Comparison of ENCODE assay signal across 1 cellular context in genomic region chr17:78892062-78892456, GRCh38.
TF ChIP-seq lines count a peak whose summit lies in the region.

No MANE protein-coding gene starts in this region.

TF ChIP-seq in SK-N-SH, 30 proteins besides CTCF, POLR2A, EP300 and RAD21:
- TF ChIP-seq YY1 (IDR thresholded peaks at IDR 0.05; ENCODE audit: low read depth) = no peak
- TF ChIP-seq, protein P1, sequence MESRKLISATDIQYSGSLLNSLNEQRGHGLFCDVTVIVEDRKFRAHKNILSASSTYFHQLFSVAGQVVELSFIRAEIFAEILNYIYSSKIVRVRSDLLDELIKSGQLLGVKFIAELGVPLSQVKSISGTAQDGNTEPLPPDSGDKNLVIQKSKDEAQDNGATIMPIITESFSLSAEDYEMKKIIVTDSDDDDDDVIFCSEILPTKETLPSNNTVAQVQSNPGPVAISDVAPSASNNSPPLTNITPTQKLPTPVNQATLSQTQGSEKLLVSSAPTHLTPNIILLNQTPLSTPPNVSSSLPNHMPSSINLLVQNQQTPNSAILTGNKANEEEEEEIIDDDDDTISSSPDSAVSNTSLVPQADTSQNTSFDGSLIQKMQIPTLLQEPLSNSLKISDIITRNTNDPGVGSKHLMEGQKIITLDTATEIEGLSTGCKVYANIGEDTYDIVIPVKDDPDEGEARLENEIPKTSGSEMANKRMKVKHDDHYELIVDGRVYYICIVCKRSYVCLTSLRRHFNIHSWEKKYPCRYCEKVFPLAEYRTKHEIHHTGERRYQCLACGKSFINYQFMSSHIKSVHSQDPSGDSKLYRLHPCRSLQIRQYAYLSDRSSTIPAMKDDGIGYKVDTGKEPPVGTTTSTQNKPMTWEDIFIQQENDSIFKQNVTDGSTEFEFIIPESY (IDR thresholded peaks at IDR 0.05; ENCODE audit: borderline replicate concordance, low read depth) = no peak
- TF ChIP-seq FOXJ3 (CRISPR knock-in tag; IDR thresholded peaks at IDR 0.05) = peak; percentile 93
- TF ChIP-seq ELF1 (IDR thresholded peaks at IDR 0.05) = no peak
- TF ChIP-seq TAF1 (IDR thresholded peaks at IDR 0.05; ENCODE audit: borderline replicate concordance, low read depth, low read length) = no peak
- TF ChIP-seq SMC3 (IDR thresholded peaks at IDR 0.05; ENCODE audit: low read depth, low read length) = peak; percentile 21; the same call in 1 of the 2 replicates
- TF ChIP-seq FOXM1 (IDR thresholded peaks at IDR 0.05; ENCODE audit: low read depth) = no peak
- TF ChIP-seq, protein P2, sequence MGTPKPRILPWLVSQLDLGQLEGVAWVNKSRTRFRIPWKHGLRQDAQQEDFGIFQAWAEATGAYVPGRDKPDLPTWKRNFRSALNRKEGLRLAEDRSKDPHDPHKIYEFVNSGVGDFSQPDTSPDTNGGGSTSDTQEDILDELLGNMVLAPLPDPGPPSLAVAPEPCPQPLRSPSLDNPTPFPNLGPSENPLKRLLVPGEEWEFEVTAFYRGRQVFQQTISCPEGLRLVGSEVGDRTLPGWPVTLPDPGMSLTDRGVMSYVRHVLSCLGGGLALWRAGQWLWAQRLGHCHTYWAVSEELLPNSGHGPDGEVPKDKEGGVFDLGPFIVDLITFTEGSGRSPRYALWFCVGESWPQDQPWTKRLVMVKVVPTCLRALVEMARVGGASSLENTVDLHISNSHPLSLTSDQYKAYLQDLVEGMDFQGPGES (IDR thresholded peaks at IDR 0.05; ENCODE audit: low read depth, low read length) = no peak
- TF ChIP-seq, protein P3, sequence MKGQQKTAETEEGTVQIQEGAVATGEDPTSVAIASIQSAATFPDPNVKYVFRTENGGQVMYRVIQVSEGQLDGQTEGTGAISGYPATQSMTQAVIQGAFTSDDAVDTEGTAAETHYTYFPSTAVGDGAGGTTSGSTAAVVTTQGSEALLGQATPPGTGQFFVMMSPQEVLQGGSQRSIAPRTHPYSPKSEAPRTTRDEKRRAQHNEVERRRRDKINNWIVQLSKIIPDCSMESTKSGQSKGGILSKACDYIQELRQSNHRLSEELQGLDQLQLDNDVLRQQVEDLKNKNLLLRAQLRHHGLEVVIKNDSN (IDR thresholded peaks at IDR 0.05; ENCODE audit: borderline replicate concordance, low read depth) = no peak
- no peak for TF ChIP-seq MEF2A (IDR thresholded peaks at IDR 0.05; ENCODE audit: borderline replicate concordance, low read depth)
- peak; percentile 89 for TF ChIP-seq CHD2 (IDR thresholded peaks at IDR 0.05; ENCODE audit: low read length, partially characterized antibody)
- TF ChIP-seq GATA2 (CRISPR knock-in tag; IDR thresholded peaks at IDR 0.05) = peak; percentile 93
- TF ChIP-seq RXRA (IDR thresholded peaks at IDR 0.05; ENCODE audit: borderline replicate concordance, low read depth) = no peak
- TF ChIP-seq NFIC (IDR thresholded peaks at IDR 0.05; ENCODE audit: borderline replicate concordance) = no peak
- TF ChIP-seq, protein P4, sequence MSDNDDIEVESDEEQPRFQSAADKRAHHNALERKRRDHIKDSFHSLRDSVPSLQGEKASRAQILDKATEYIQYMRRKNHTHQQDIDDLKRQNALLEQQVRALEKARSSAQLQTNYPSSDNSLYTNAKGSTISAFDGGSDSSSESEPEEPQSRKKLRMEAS (IDR thresholded peaks at IDR 0.05; ENCODE audit: low read depth) = no peak
- no peak for TF ChIP-seq EZH2phosphoT487 (IDR thresholded peaks at IDR 0.05; ENCODE audit: borderline replicate concordance, low read depth)
- peak; percentile 92 for TF ChIP-seq RCOR1 (IDR thresholded peaks at IDR 0.05; ENCODE audit: low read length)
- no peak for TF ChIP-seq SIN3A (IDR thresholded peaks at IDR 0.05; ENCODE audit: borderline replicate concordance, low read depth, low read length)
- TF ChIP-seq TEAD4 (IDR thresholded peaks at IDR 0.05; ENCODE audit: borderline replicate concordance, insufficient read depth) = no peak
- no peak for TF ChIP-seq TCF12 (IDR thresholded peaks at IDR 0.05)
- TF ChIP-seq NRF1 (IDR thresholded peaks at IDR 0.05; ENCODE audit: low read depth, low read length) = no peak
- no peak for TF ChIP-seq POLR2AphosphoS5 (IDR thresholded peaks at IDR 0.05; ENCODE audit: low read depth, low read length)
- no peak for TF ChIP-seq PBX3 (IDR thresholded peaks at IDR 0.05)
- TF ChIP-seq JUND (IDR thresholded peaks at IDR 0.05) = no peak
- TF ChIP-seq, protein P5, sequence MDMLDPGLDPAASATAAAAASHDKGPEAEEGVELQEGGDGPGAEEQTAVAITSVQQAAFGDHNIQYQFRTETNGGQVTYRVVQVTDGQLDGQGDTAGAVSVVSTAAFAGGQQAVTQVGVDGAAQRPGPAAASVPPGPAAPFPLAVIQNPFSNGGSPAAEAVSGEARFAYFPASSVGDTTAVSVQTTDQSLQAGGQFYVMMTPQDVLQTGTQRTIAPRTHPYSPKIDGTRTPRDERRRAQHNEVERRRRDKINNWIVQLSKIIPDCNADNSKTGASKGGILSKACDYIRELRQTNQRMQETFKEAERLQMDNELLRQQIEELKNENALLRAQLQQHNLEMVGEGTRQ (IDR thresholded peaks at IDR 0.05; ENCODE audit: borderline replicate concordance, low read depth, low read length) = no peak
- TF ChIP-seq RFX5 (IDR thresholded peaks at IDR 0.05; ENCODE audit: low read length) = peak; percentile 61; the same call in 1 of the 2 replicates
- no peak for TF ChIP-seq REST (IDR thresholded peaks at IDR 0.05; ENCODE audit: low read depth, low read length)
- TF ChIP-seq FOSL2 (IDR thresholded peaks at IDR 0.05; ENCODE audit: borderline replicate concordance, low read depth) = no peak
- no peak for TF ChIP-seq GABPA (IDR thresholded peaks at IDR 0.05; ENCODE audit: low read depth)
- TF ChIP-seq MXI1 (IDR thresholded peaks at IDR 0.05; ENCODE audit: low read depth, low read length) = peak; percentile 91
